Comparison of ENCODE assay signal across 1 cellular context in the genomic region with DNA sequence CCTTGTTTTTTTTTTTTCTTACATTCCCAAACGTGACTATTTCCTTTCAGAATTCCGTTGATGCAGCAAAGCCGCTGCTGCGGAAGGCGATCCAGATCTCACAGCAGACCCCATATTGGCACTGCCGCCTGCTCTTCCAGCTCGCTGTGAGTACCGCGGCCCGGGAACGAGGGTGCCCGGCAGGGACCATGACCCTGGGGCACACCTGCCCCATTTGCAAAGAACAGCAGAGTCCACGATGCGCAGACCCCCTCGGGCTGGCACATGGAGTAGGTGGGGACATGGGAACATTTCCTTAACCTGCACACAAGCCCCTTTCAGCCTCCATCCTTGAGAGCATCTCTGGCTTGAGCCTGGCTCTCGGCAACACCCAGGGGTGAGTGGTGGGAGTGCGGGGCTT.
TF ChIP-seq lines count a peak whose summit lies in the region.

No MANE protein-coding gene starts in this region.

TF ChIP-seq in HepG2, 621 proteins besides CTCF, POLR2A, EP300 and RAD21:
- TF ChIP-seq AGO2 (optimal IDR thresholded peaks at IDR 0.05; ENCODE audit: low read depth, low read length) (peak; percentile 41), ZFP36L2 (CRISPR knock-in tag; IDR thresholded peaks at IDR 0.05) (no peak), ZNF230 (CRISPR knock-in tag; IDR thresholded peaks at IDR 0.05) (no peak)
TF ChIP-seq in HepG2: peak in this region for 1.
